1 cellular context compared by ENCODE assay signal in the genomic region with DNA sequence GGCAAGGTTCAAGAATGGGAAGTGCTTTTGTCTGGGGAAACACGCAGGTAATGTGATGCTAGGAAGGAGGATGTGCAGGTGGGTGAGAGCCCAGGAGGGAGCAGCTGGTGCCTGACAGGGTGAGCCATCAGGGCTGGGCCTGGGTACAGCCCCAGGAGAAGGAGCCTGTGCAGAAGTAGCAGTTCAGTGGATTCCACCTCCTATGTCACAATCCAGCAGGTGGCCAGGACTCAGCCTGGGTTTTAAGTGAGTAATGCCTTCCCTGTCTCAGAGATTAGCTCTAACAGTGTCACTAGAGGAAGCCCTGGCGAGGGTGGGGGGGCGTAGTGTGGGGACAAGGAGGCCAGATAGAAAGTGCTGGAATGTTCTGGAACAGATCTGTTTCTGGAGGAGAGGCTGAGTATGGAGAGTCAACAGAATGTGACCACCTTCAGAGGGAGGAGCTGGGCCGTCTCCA.
TF ChIP-seq lines count a peak whose summit lies in the region.

No MANE protein-coding gene starts in this region.

TF ChIP-seq in HCT116, 20 proteins besides CTCF, POLR2A, EP300 and RAD21:
- TF ChIP-seq REST (IDR thresholded peaks at IDR 0.05; ENCODE audit: low read depth) = no peak
- TF ChIP-seq ZFX (IDR thresholded peaks at IDR 0.05) = no peak
- TF ChIP-seq ELF1 (IDR thresholded peaks at IDR 0.05; ENCODE audit: borderline replicate concordance, low read depth) = no peak
- TF ChIP-seq, protein P1, sequence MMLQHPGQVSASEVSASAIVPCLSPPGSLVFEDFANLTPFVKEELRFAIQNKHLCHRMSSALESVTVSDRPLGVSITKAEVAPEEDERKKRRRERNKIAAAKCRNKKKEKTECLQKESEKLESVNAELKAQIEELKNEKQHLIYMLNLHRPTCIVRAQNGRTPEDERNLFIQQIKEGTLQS (IDR thresholded peaks at IDR 0.05) = no peak
- no peak for TF ChIP-seq EGR1 (IDR thresholded peaks at IDR 0.05; ENCODE audit: low read depth)
- TF ChIP-seq JUND (IDR thresholded peaks at IDR 0.05) = no peak
